Comparison of ENCODE assay signal across 15 cellular contexts in the genomic region with DNA sequence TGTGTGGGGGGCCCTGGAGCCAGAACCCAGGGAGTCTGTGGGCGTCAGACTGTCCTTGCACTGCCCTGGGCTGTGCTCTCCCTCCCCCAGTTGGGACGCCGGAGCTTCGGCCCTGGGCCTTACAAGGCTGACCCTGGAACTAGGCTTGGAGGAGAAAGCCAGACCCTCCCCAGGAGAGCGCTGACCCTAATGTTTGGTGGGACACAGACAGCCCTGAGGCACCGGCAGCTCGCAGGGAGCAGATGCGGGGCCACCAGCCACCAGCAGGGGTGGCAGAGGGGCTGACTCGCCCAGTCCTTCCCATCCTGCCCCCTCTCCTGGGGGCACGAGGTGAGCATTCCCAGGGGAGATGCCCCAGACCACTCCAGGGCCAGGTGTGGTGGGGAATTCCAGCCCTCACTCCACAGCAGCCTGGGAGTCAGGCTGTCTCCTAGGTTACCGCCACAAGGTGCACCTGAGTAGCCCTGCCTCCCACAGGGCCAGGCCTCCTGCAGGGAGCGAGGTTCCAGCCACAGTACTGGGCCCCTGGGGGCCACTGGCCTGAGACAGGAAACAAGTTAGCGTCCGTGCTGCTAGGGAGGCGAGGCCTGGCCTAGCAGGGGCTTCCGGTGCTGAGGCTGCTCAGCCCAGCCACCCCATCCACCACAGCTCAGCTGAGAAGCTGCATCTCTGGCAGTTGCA.
DNase-seq lines count a peak whose midpoint lies in the region; ATAC-seq and TF ChIP-seq lines count a peak whose summit lies in the region.
"Had no signal": no experiment of that assay in that cellular context is flagged by ENCODE, and none has a peak within 500 bp of the region (broad histone marks: within the 10 kb centered on the region; RNA-seq: fewer than 3 reads in every experiment).

No MANE protein-coding gene starts in this region.

- WGBS in SK-N-SH (ENCODE audit: low lambda C conversion rate) = no CpG with 5 or more reads among the region's 16 CpGs

- TF ChIP-seq CTCF in SK-N-SH (IDR thresholded peaks at IDR 0.05) = no peak
- TF ChIP-seq CTCF in progenitor cell of endocrine pancreas (IDR thresholded peaks at IDR 0.05; ENCODE audit: unreplicated experiment) = peak; percentile 30

- no peaks in the 10 kb centered on the region for H3K9me2 ChIP-seq in SK-N-SH

- no peaks in the 10 kb centered on the region for H3K9me3 ChIP-seq in SK-N-SH
- H3K9me3 ChIP-seq in NT2/D1 (ENCODE audit: insufficient read depth, low read length) = no peaks in the 10 kb centered on the region
- H3K9me3 ChIP-seq: thyroid gland had no signal

- no peaks in the 10 kb centered on the region for H3K36me3 ChIP-seq in SK-N-SH (replicated peaks in 1 of 2; ENCODE audit: control insufficient read depth in 1 of 2, insufficient read depth in 2 of 2, low read length in 1 of 2)
- H3K36me3 ChIP-seq in NT2/D1 (ENCODE audit: insufficient read depth, insufficient read length, low read length) = no peaks in the 10 kb centered on the region
- H3K36me3 ChIP-seq: thyroid gland had no signal

- H3F3A ChIP-seq in SK-N-SH (replicated peaks; ENCODE audit: insufficient read depth) = peaks cover 8% of the 10 kb centered on the region

- no peaks in the 10 kb centered on the region for H3K9me3 Mint-ChIP-seq in progenitor cell of endocrine pancreas (ENCODE audit: low read depth)
- H3K9me3 Mint-ChIP-seq: CD8-positive, alpha-beta memory T cell; dendritic cell treated with granulocyte-macrophage colony-stimulating factor and Interleukin-4, amounts not matched to agents 40 ng/mL and 50 ng/mL, for 4 days had no signal

- CTCF ChIA-PET in SK-N-SH (lab: Yijun Ruan, JAX) = interaction anchor here (1.6 to 8.1 kb wide), 4 partner anchors 38 to 190 kb away, joined by 3 to 48 read pairs (median 16); partner anchors contain the start of gene OLFM1

- H3K9ac ChIP-seq in SK-N-SH = no peak overlapping the region
- H3K9ac ChIP-seq in NT2/D1 (ENCODE audit: insufficient read length, low read depth) = peak overlapping the region; percentile 47

- H4K20me1 ChIP-seq in SK-N-SH (ENCODE audit: insufficient read depth) = no peaks in the 10 kb centered on the region

- peaks cover 0 to 46% of the 10 kb centered on the region in 2 experiments; a peak in 2 of 4 replicates for H3K4me1 ChIP-seq in SK-N-SH (ENCODE audit: control insufficient read depth in 1 of 2, insufficient read depth in 2 of 2, low read depth in 1 of 2, low read length in 1 of 2)
- peaks cover 53% of the 10 kb centered on the region for H3K4me1 ChIP-seq in NT2/D1 (ENCODE audit: insufficient read depth, insufficient read length)

- H3K4me3 Mint-ChIP-seq in progenitor cell of endocrine pancreas (ENCODE audit: low read depth) = no peak overlapping the region
- H3K4me3 Mint-ChIP-seq: CD8-positive, alpha-beta memory T cell; dendritic cell treated with granulocyte-macrophage colony-stimulating factor and Interleukin-4, amounts not matched to agents 40 ng/mL and 50 ng/mL, for 4 days had no signal

- H3K4me2 ChIP-seq in SK-N-SH = no peak overlapping the region

- H3K27me3 Mint-ChIP-seq in progenitor cell of endocrine pancreas = peaks cover 33% of the 10 kb centered on the region

- H3K79me2 ChIP-seq in SK-N-SH (ENCODE audit: insufficient read depth) = no peaks in the 10 kb centered on the region

- peak; percentile 68 for DNase-seq in SK-N-SH
- DNase-seq in NT2/D1 (ENCODE audit: low read depth, low spot score) = no peak
- DNase-seq in iPS-NIHi11 (ENCODE audit: low spot score) = peak; percentile 62
- DNase-seq in progenitor cell of endocrine pancreas (ENCODE audit: low spot score, unreplicated experiment) = no peak
- no peak for DNase-seq in activated T-cell treated with anti-CD3 and anti-CD28 coated beads for 4 hours
- DNase-seq: activated CD4-positive, CD25-positive, alpha-beta regulatory T cell; activated naive CD4-positive, alpha-beta T cell treated with Interleukin-2 at 50 U/mL for 16 hours; CD8-positive, alpha-beta memory T cell; GDM1; thyroid gland had no signal

- no peak overlapping the region for H3K27ac ChIP-seq in SK-N-SH (ENCODE audit: low read depth in 2 of 2, low read length in 1 of 2)
- H3K27ac ChIP-seq: thyroid gland had no signal

- H3K4me1 Mint-ChIP-seq in progenitor cell of endocrine pancreas (ENCODE audit: low read depth) = no peaks in the 10 kb centered on the region
- H3K4me1 Mint-ChIP-seq: CD8-positive, alpha-beta memory T cell had no signal

- POLR2A ChIA-PET in SK-N-SH (lab: Yijun Ruan, JAX) = no interaction called here

- no peaks in the 10 kb centered on the region for H3K36me3 Mint-ChIP-seq in progenitor cell of endocrine pancreas (ENCODE audit: insufficient read depth)
- H3K36me3 Mint-ChIP-seq: CD8-positive, alpha-beta memory T cell had no signal

- no peak for TF ChIP-seq RAD21 in SK-N-SH (IDR thresholded peaks at IDR 0.05; ENCODE audit: low read length)

- no peak overlapping the region for H2AFZ ChIP-seq in SK-N-SH (ENCODE audit: low read depth)

- no peak for TF ChIP-seq EP300 in SK-N-SH (IDR thresholded peaks at IDR 0.05; ENCODE audit: borderline replicate concordance in 1 of 2, low read depth in 1 of 2, low read length in 1 of 2)

- H3K4me3 ChIP-seq in SK-N-SH (ENCODE audit: low read depth in 2 of 2, low read length in 1 of 2) (no peak overlapping the region), NT2/D1 (ENCODE audit: insufficient read length, low read depth) (no peak overlapping the region)
- H3K4me3 ChIP-seq: thyroid gland had no signal

- H3K27me3 ChIP-seq in SK-N-SH (ENCODE audit: insufficient read depth) (no peaks in the 10 kb centered on the region), NT2/D1 (ENCODE audit: insufficient read depth, insufficient read length) (no peaks in the 10 kb centered on the region)
- H3K27me3 ChIP-seq: thyroid gland had no signal

- no peak overlapping the region for H3K27ac Mint-ChIP-seq in progenitor cell of endocrine pancreas
- H3K27ac Mint-ChIP-seq: CD8-positive, alpha-beta memory T cell; dendritic cell treated with granulocyte-macrophage colony-stimulating factor and Interleukin-4, amounts not matched to agents 40 ng/mL and 50 ng/mL, for 4 days had no signal

- ATAC-seq in SK-N-SH treated with all-trans-retinoic acid at 6 μM for 48 hours (no peak), HG03159 (IDR thresholded peaks at IDR 0.05; ENCODE audit: unreplicated experiment) (no peak), HG02970 (IDR thresholded peaks at IDR 0.05; ENCODE audit: low FRiP score, unreplicated experiment) (no peak)
- ATAC-seq: esophagus mucosa had no signal

TF ChIP-seq in SK-N-SH, 30 proteins besides CTCF, POLR2A, EP300 and RAD21 (continues in another document):
- TF ChIP-seq TEAD4 (IDR thresholded peaks at IDR 0.05; ENCODE audit: borderline replicate concordance, insufficient read depth) = no peak
- TF ChIP-seq TCF12 (IDR thresholded peaks at IDR 0.05) = no peak
- no peak for TF ChIP-seq FOXM1 (IDR thresholded peaks at IDR 0.05; ENCODE audit: low read depth)
- no peak for TF ChIP-seq IRF3 (IDR thresholded peaks at IDR 0.05; ENCODE audit: low read depth, low read length)
- no peak for TF ChIP-seq SMC3 (IDR thresholded peaks at IDR 0.05; ENCODE audit: low read depth, low read length)
- TF ChIP-seq EZH2phosphoT487 (IDR thresholded peaks at IDR 0.05; ENCODE audit: borderline replicate concordance, low read depth) = no peak
- no peak for TF ChIP-seq FOSL2 (IDR thresholded peaks at IDR 0.05; ENCODE audit: borderline replicate concordance, low read depth)
- TF ChIP-seq, protein P1, sequence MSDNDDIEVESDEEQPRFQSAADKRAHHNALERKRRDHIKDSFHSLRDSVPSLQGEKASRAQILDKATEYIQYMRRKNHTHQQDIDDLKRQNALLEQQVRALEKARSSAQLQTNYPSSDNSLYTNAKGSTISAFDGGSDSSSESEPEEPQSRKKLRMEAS (IDR thresholded peaks at IDR 0.05; ENCODE audit: low read depth) = no peak
- no peak for TF ChIP-seq GABPA (IDR thresholded peaks at IDR 0.05; ENCODE audit: low read depth)
- TF ChIP-seq NFIC (IDR thresholded peaks at IDR 0.05; ENCODE audit: borderline replicate concordance) = no peak
- TF ChIP-seq JUND (IDR thresholded peaks at IDR 0.05) = no peak

TF ChIP-seq in SK-N-SH treated with all-trans-retinoic acid at 6 μM for 48 hours, 23 proteins besides CTCF, POLR2A, EP300 and RAD21:
- TF ChIP-seq ESRRG (CRISPR knock-in tag; IDR thresholded peaks at IDR 0.05) (no peak), ZFP30 (CRISPR knock-in tag; IDR thresholded peaks at IDR 0.05) (no peak), BACH2 (CRISPR knock-in tag; IDR thresholded peaks at IDR 0.05; ENCODE audit: borderline replicate concordance) (no peak), ZC3H10 (CRISPR knock-in tag; IDR thresholded peaks at IDR 0.05) (no peak)
- TF ChIP-seq, protein P2, sequence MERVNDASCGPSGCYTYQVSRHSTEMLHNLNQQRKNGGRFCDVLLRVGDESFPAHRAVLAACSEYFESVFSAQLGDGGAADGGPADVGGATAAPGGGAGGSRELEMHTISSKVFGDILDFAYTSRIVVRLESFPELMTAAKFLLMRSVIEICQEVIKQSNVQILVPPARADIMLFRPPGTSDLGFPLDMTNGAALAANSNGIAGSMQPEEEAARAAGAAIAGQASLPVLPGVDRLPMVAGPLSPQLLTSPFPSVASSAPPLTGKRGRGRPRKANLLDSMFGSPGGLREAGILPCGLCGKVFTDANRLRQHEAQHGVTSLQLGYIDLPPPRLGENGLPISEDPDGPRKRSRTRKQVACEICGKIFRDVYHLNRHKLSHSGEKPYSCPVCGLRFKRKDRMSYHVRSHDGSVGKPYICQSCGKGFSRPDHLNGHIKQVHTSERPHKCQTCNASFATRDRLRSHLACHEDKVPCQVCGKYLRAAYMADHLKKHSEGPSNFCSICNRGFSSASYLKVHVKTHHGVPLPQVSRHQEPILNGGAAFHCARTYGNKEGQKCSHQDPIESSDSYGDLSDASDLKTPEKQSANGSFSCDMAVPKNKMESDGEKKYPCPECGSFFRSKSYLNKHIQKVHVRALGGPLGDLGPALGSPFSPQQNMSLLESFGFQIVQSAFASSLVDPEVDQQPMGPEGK (CRISPR knock-in tag; IDR thresholded peaks at IDR 0.05; ENCODE audit: borderline replicate concordance) = no peak
TF ChIP-seq in SK-N-SH treated with all-trans-retinoic acid at 6 μM for 48 hours: peak in this region for 0.

Comparison
In these comparisons a context has a peak if more than half of its experiments do, and no peak if none do; other contexts are left out.
1. DNase-seq: peak in SK-N-SH (single experiment) and iPS-NIHi11 (single experiment); none in NT2/D1 (single experiment), progenitor cell of endocrine pancreas (single experiment) and activated T-cell treated with anti-CD3 and anti-CD28 coated beads for 4 hours (single experiment).